ENCODE assay signal across 8 cellular contexts in the genomic region with DNA sequence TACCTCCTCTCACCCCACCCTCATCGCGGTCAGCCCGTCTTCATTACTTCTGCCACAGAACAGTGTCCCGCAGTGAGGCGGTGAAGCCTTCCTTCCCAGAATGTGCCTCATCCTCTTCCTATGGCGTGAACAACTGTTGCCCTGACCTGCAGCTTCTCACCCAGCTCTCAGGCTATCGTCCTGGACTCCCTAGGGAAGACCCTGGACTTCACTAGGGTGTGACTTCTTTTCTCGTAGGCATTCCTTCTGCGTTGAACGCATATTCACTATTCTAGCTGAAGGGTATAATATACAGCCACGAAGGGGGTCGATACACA. TPM values are rescaled to one million over a fixed set of nuclear protein-coding genes. Genes with fewer than 3 reads are reported as not detected.
DNase-seq lines count a peak whose midpoint lies in the region; ATAC-seq and TF ChIP-seq lines count a peak whose summit lies in the region.

No MANE protein-coding gene starts in this region.

- peak overlapping the region; percentile 78 for H3K27ac ChIP-seq in hepatocyte
- peak overlapping the region; percentile 69 for H3K27ac ChIP-seq in smooth muscle cell (ENCODE audit: low read depth)

- no peak for TF ChIP-seq CTCF in hepatocyte (IDR thresholded peaks at IDR 0.05; ENCODE audit: poor library complexity)
- no peak for TF ChIP-seq CTCF in smooth muscle cell (IDR thresholded peaks at IDR 0.05; ENCODE audit: borderline replicate concordance, insufficient read depth, poor library complexity, severe bottlenecking)

- H3K27me3 Mint-ChIP-seq in activated CD4-positive, alpha-beta memory T cell treated with anti-CD3 and anti-CD28 coated beads, Interleukin-2, amount 10 ng/mL, durations not matched to agents 7 days and 5 days: no peaks in the 10 kb centered on the region

- in situ Hi-C loops in HAP-1 (cut with MboI; ENCODE audit: low sequenced_read_pairs): no loop called here
- in situ Hi-C loops in KBM-7 (cut with MboI; ENCODE audit: low pct_unique_long_range_greater_than_20kb, low sequenced_read_pairs): no loop called here

- whole genome bisulfite sequencing in hepatocyte (ENCODE audit: low lambda C conversion rate, missing lambda C conversion rate): 32% methylated on average over 12 of the region's 12 CpGs
- WGBS in smooth muscle cell (ENCODE audit: low lambda C conversion rate): 31% methylated on average over 12 of the region's 12 CpGs

- H3K27me3 ChIP-seq in HAP-1 (ENCODE audit: low read depth): no peaks in the 10 kb centered on the region
- H3K27me3 ChIP-seq in hepatocyte: no peaks in the 10 kb centered on the region
- no peaks in the 10 kb centered on the region for H3K27me3 ChIP-seq in smooth muscle cell (ENCODE audit: low read depth)

- H3K9ac ChIP-seq in smooth muscle cell (ENCODE audit: low read depth): peak overlapping the region; percentile 53

- H3K4me3 ChIP-seq in HAP-1 (peak overlapping the region; percentile 56), hepatocyte (no peak overlapping the region), smooth muscle cell (peak overlapping the region; percentile 80)

- POLR2A ChIA-PET in activated CD4-positive, alpha-beta memory T cell treated with anti-CD3 and anti-CD28 coated beads, Interleukin-2, amount 10 ng/mL, durations not matched to agents 7 days and 5 days (lab: Charles Lee): interaction anchor here (0.7 to 4.3 kb wide), 13 partner anchors 10 to 345 kb away, joined by 3 to 53 read pairs (median 5); a partner anchor contains a TSS

- no peak overlapping the region for H2AFZ ChIP-seq in hepatocyte
- H2AFZ ChIP-seq in smooth muscle cell (ENCODE audit: low read depth): no peak overlapping the region

- H3K36me3 Mint-ChIP-seq in activated CD4-positive, alpha-beta memory T cell treated with anti-CD3 and anti-CD28 coated beads, Interleukin-2, amount 10 ng/mL, durations not matched to agents 7 days and 5 days (ENCODE audit: low read depth): peaks cover 42% of the 10 kb centered on the region

- H3K9me3 Mint-ChIP-seq in activated CD4-positive, alpha-beta memory T cell treated with anti-CD3 and anti-CD28 coated beads, Interleukin-2, amount 10 ng/mL, durations not matched to agents 7 days and 5 days: no peaks in the 10 kb centered on the region

- H3K9me2 ChIP-seq in hepatocyte (replicated peaks; ENCODE audit: insufficient read depth): no peaks in the 10 kb centered on the region

- peaks cover 8% of the 10 kb centered on the region for H3F3A ChIP-seq in smooth muscle cell (ENCODE audit: low read depth)

- H3K9me3 ChIP-seq in HAP-1 (no peaks in the 10 kb centered on the region), hepatocyte (ENCODE audit: low read depth) (no peaks in the 10 kb centered on the region), smooth muscle cell (replicated peaks; ENCODE audit: low read depth) (no peaks in the 10 kb centered on the region)

- peak overlapping the region; percentile 94 for H3K4me3 Mint-ChIP-seq in activated CD4-positive, alpha-beta memory T cell treated with anti-CD3 and anti-CD28 coated beads, Interleukin-2, amount 10 ng/mL, durations not matched to agents 7 days and 5 days

- peaks cover 53% of the 10 kb centered on the region for H3K79me2 ChIP-seq in hepatocyte
- peaks cover 43% of the 10 kb centered on the region for H3K79me2 ChIP-seq in smooth muscle cell (ENCODE audit: low read depth)

- no peak for ATAC-seq in GM18868 (IDR thresholded peaks at IDR 0.05; ENCODE audit: unreplicated experiment)

- H4K20me1 ChIP-seq in hepatocyte (ENCODE audit: insufficient read depth, poor library complexity, severe bottlenecking): peaks cover 6% of the 10 kb centered on the region
- H4K20me1 ChIP-seq in smooth muscle cell (ENCODE audit: low read depth): peaks cover 33% of the 10 kb centered on the region

- peak overlapping the region; percentile 93 for H3K27ac Mint-ChIP-seq in activated CD4-positive, alpha-beta memory T cell treated with anti-CD3 and anti-CD28 coated beads, Interleukin-2, amount 10 ng/mL, durations not matched to agents 7 days and 5 days

- H3K4me1 Mint-ChIP-seq in activated CD4-positive, alpha-beta memory T cell treated with anti-CD3 and anti-CD28 coated beads, Interleukin-2, amount 10 ng/mL, durations not matched to agents 7 days and 5 days: peaks cover 54% of the 10 kb centered on the region

- H3K4me1 ChIP-seq in HAP-1 (peaks cover 5% of the 10 kb centered on the region; the same call in 1 of the 2 replicates), hepatocyte (ENCODE audit: insufficient read depth) (peaks cover 13% of the 10 kb centered on the region), smooth muscle cell (ENCODE audit: low read depth) (peaks cover 10% of the 10 kb centered on the region)

- H3K36me3 ChIP-seq in HAP-1 (replicated peaks): peaks cover 7% of the 10 kb centered on the region
- no peaks in the 10 kb centered on the region for H3K36me3 ChIP-seq in hepatocyte (replicated peaks; ENCODE audit: insufficient read depth, low read depth)
- H3K36me3 ChIP-seq in smooth muscle cell (ENCODE audit: low read depth): no peaks in the 10 kb centered on the region

- DNase-seq in HAP-1 (ENCODE audit: low spot score in 2 of 2): no peak
- no peak for DNase-seq in activated CD4-positive, alpha-beta memory T cell treated with anti-CD3 and anti-CD28 coated beads, Interleukin-2, amount 10 ng/mL, durations not matched to agents 7 days and 5 days
- no peak for DNase-seq in hepatocyte (ENCODE audit: low spot score)
- DNase-seq in smooth muscle cell (lab: John Stamatoyannopoulos, UW; ENCODE audit: unreplicated experiment): no peak
- no peak for DNase-seq in EL
- DNase-seq in KBM-7: no peak
- DNase-seq in activated CD4-positive, alpha-beta T cell treated with anti-CD3 and anti-CD28 coated beads, Interleukin-2, amount 50 U/mL, for 4 hours: no peak

- H3K4me2 ChIP-seq in hepatocyte (peak overlapping the region; percentile 86), smooth muscle cell (peak overlapping the region; percentile 88)

- CTCF ChIA-PET in activated CD4-positive, alpha-beta memory T cell treated with anti-CD3 and anti-CD28 coated beads, Interleukin-2, amount 10 ng/mL, durations not matched to agents 7 days and 5 days (lab: Charles Lee): interaction anchor here (0.6 to 3.4 kb wide), 21 partner anchors 14 to 465 kb away, joined by 3 to 56 read pairs (median 6); a partner anchor contains a TSS

RNA-seq across cellular contexts. Expression of a gene that starts 1.0 kb away (rescaled TPM):
- total RNA-seq in activated CD4-positive, alpha-beta memory T cell treated with anti-CD3 and anti-CD28 coated beads, Interleukin-2, amount 10 ng/mL, durations not matched to agents 7 days and 5 days: 10 to 100 TPM; 15.3 to 15.4 TPM
- total RNA-seq in hepatocyte (3.0 and 3.1 TPM in 2 replicates), smooth muscle cell (3.0 and 3.8 TPM in 2 replicates)
- polyA plus RNA-seq in hepatocyte (1.7 and 2.2 TPM in 2 replicates), smooth muscle cell (1.2 and 2.0 TPM in 2 replicates)

RNA-seq across cellular contexts. Expression of a gene that starts 6.3 kb away (rescaled TPM):
- total RNA-seq in activated CD4-positive, alpha-beta memory T cell treated with anti-CD3 and anti-CD28 coated beads, Interleukin-2, amount 10 ng/mL, durations not matched to agents 7 days and 5 days: 10 to 100 TPM; 35.4 to 37.3 TPM
- total RNA-seq in hepatocyte (8.4 and 12.4 TPM in 2 replicates), smooth muscle cell (16.3 and 20.1 TPM in 2 replicates)
- polyA plus RNA-seq in hepatocyte (18.5 and 19.5 TPM in 2 replicates), smooth muscle cell (13.3 and 19.4 TPM in 2 replicates)

RNA-seq across cellular contexts. Expression of a gene that starts 7.1 kb away (rescaled TPM):
- 10 to 100 TPM; 10.9 to 11.7 TPM for total RNA-seq in activated CD4-positive, alpha-beta memory T cell treated with anti-CD3 and anti-CD28 coated beads, Interleukin-2, amount 10 ng/mL, durations not matched to agents 7 days and 5 days
- total RNA-seq in hepatocyte (3.8 and 5.6 TPM in 2 replicates), smooth muscle cell (4.6 and 10.4 TPM in 2 replicates)
- polyA plus RNA-seq in hepatocyte (14.0 and 16.4 TPM in 2 replicates), smooth muscle cell (16.8 and 17.7 TPM in 2 replicates)

RNA-seq across cellular contexts. Expression of a gene that starts 17.9 kb away (rescaled TPM):
- 1 to 10 TPM; 6.4 to 7.4 TPM for total RNA-seq in activated CD4-positive, alpha-beta memory T cell treated with anti-CD3 and anti-CD28 coated beads, Interleukin-2, amount 10 ng/mL, durations not matched to agents 7 days and 5 days
- total RNA-seq in hepatocyte (6.7 and 7.2 TPM in 2 replicates), smooth muscle cell (3.1 and 3.8 TPM in 2 replicates)
- polyA plus RNA-seq in hepatocyte (5.5 and 10.0 TPM in 2 replicates), smooth muscle cell (7.2 and 7.3 TPM in 2 replicates)

RNA-seq across cellular contexts. Expression of a gene that starts 25.8 kb away (rescaled TPM):
- total RNA-seq in activated CD4-positive, alpha-beta memory T cell treated with anti-CD3 and anti-CD28 coated beads, Interleukin-2, amount 10 ng/mL, durations not matched to agents 7 days and 5 days: 1 to 10 TPM; 6.4 to 6.6 TPM
- total RNA-seq in hepatocyte: 4.1 and 5.1 TPM in 2 replicates
- polyA plus RNA-seq in hepatocyte: 14.8 and 21.7 TPM in 2 replicates
- total RNA-seq in smooth muscle cell: 4.2 TPM in 2 replicates
- 15.1 and 15.8 TPM in 2 replicates for polyA plus RNA-seq in smooth muscle cell
